ENCODE assay signal across 8 cellular contexts in genomic region chr1:33346921-33347649, GRCh38. TPM values are rescaled to one million over a fixed set of nuclear protein-coding genes. Genes with fewer than 3 reads are reported as not detected.
A peak's percentile ranks its signal among the peaks of the same experiment; 100 is the strongest.
DNase-seq lines count a peak whose midpoint lies in the region; ATAC-seq and TF ChIP-seq lines count a peak whose summit lies in the region.

No MANE protein-coding gene starts in this region.

- no peak for TF ChIP-seq CTCF in LNCaP clone FGC (IDR thresholded peaks at IDR 0.05; ENCODE audit: control insufficient read depth, extremely low read depth, insufficient read depth)
- TF ChIP-seq CTCF in smooth muscle cell (IDR thresholded peaks at IDR 0.05; ENCODE audit: borderline replicate concordance, insufficient read depth, poor library complexity, severe bottlenecking): no peak

- no peak overlapping the region for H2AFZ ChIP-seq in smooth muscle cell (ENCODE audit: low read depth)

- H3K27ac ChIP-seq in CD4-positive, CD25-positive, alpha-beta regulatory T cell (ENCODE audit: insufficient read depth, low read length, poor library complexity, severe bottlenecking): no peak overlapping the region
- H3K27ac ChIP-seq in iPS-20b (ENCODE audit: low read length): no peak overlapping the region
- peak overlapping the region; percentile 97 for H3K27ac ChIP-seq in smooth muscle cell (ENCODE audit: low read depth)

- peak overlapping the region; percentile 84 to 99 (median 96) for H3K4me3 Mint-ChIP-seq in CD4-positive, CD25-positive, alpha-beta regulatory T cell

- H3K36me3 Mint-ChIP-seq in CD4-positive, CD25-positive, alpha-beta regulatory T cell: peaks cover 16% of the 10 kb centered on the region

- H3K4me1 ChIP-seq in CD4-positive, CD25-positive, alpha-beta regulatory T cell (ENCODE audit: control insufficient read depth, insufficient read depth, low read length, poor library complexity, severe bottlenecking): peaks cover 39% of the 10 kb centered on the region
- H3K4me1 ChIP-seq in iPS-20b (ENCODE audit: insufficient read depth, low read length): peaks cover 39% of the 10 kb centered on the region
- peaks cover 72% of the 10 kb centered on the region for H3K4me1 ChIP-seq in smooth muscle cell (ENCODE audit: low read depth)

- H3K9ac ChIP-seq in iPS-20b (ENCODE audit: low read depth, low read length) (peak overlapping the region; percentile 16; the same call in 1 of the 2 replicates), smooth muscle cell (ENCODE audit: low read depth) (peak overlapping the region; percentile 92)

- peaks cover 4% of the 10 kb centered on the region for H3K27me3 Mint-ChIP-seq in CD4-positive, CD25-positive, alpha-beta regulatory T cell

- H3K4me1 Mint-ChIP-seq in CD4-positive, CD25-positive, alpha-beta regulatory T cell: peaks cover 31 to 67% (median 55%) of the 10 kb centered on the region in 4 donors

- peak overlapping the region; percentile 40 to 52 (median 47) for H3K27ac Mint-ChIP-seq in CD4-positive, CD25-positive, alpha-beta regulatory T cell

- peaks cover 33% of the 10 kb centered on the region for H3F3A ChIP-seq in smooth muscle cell (ENCODE audit: low read depth)

- peak overlapping the region; percentile 91 for H3K4me2 ChIP-seq in smooth muscle cell

- H4K20me1 ChIP-seq in smooth muscle cell (ENCODE audit: low read depth): peaks cover 58% of the 10 kb centered on the region

- peak in 1 of 3 donors; percentile 36 for DNase-seq in CD4-positive, CD25-positive, alpha-beta regulatory T cell
- DNase-seq in LNCaP clone FGC (ENCODE audit: low read depth): no peak
- peak; percentile 69 for DNase-seq in amniotic stem cell (lab: John Stamatoyannopoulos, UW)
- DNase-seq in smooth muscle cell (lab: John Stamatoyannopoulos, UW; ENCODE audit: unreplicated experiment): no peak

- WGBS in smooth muscle cell (ENCODE audit: low lambda C conversion rate): 46% methylated on average over 2 of the region's 2 CpGs

- no peak for ATAC-seq in CD4-positive, CD25-positive, alpha-beta regulatory T cell (ENCODE audit: low read depth in 2 of 2)
- ATAC-seq in HG02981 (IDR thresholded peaks at IDR 0.05; ENCODE audit: unreplicated experiment) (no peak), HG03196 (IDR thresholded peaks at IDR 0.05; ENCODE audit: unreplicated experiment) (no peak), GM18858 (IDR thresholded peaks at IDR 0.05; ENCODE audit: unreplicated experiment) (no peak)

- no peaks in the 10 kb centered on the region for H3K9me3 ChIP-seq in CD4-positive, CD25-positive, alpha-beta regulatory T cell (ENCODE audit: control insufficient read depth in 2 of 2, low read length in 2 of 2)
- no peaks in the 10 kb centered on the region for H3K9me3 ChIP-seq in iPS-20b (ENCODE audit: insufficient read depth, low read depth, low read length)
- no peaks in the 10 kb centered on the region for H3K9me3 ChIP-seq in smooth muscle cell (replicated peaks; ENCODE audit: low read depth)

- peaks cover 72% of the 10 kb centered on the region for H3K79me2 ChIP-seq in smooth muscle cell (ENCODE audit: low read depth)

- H3K9me3 Mint-ChIP-seq in CD4-positive, CD25-positive, alpha-beta regulatory T cell: no peaks in the 10 kb centered on the region

- no peaks in the 10 kb centered on the region for H3K27me3 ChIP-seq in CD4-positive, CD25-positive, alpha-beta regulatory T cell (ENCODE audit: control insufficient read depth, insufficient read depth, low read length)
- H3K27me3 ChIP-seq in iPS-20b (ENCODE audit: insufficient read depth, low read length) (peaks cover 83% of the 10 kb centered on the region), smooth muscle cell (ENCODE audit: low read depth) (no peaks in the 10 kb centered on the region)

- peak overlapping the region; percentile 16 for H3K4me3 ChIP-seq in CD4-positive, CD25-positive, alpha-beta regulatory T cell (ENCODE audit: low read depth, low read length)
- H3K4me3 ChIP-seq in LNCaP clone FGC (ENCODE audit: low read depth, low read length) (peak overlapping the region; percentile 66; the same call in 1 of the 2 replicates), iPS-20b (ENCODE audit: low read length) (peak overlapping the region; percentile 80; the same call in 1 of the 2 replicates), smooth muscle cell (peak overlapping the region; percentile 87)

- peaks cover 6% of the 10 kb centered on the region for H3K36me3 ChIP-seq in CD4-positive, CD25-positive, alpha-beta regulatory T cell (ENCODE audit: control insufficient read depth, insufficient read depth, low read length)
- no peaks in the 10 kb centered on the region for H3K36me3 ChIP-seq in iPS-20b (ENCODE audit: insufficient read depth, low read depth, low read length)
- no peaks in the 10 kb centered on the region for H3K36me3 ChIP-seq in smooth muscle cell (ENCODE audit: low read depth)

RNA-seq across cellular contexts. Expression of gene A3GALT2, which starts 26.2 kb away (rescaled TPM):
- not detected for total RNA-seq in CD4-positive, CD25-positive, alpha-beta regulatory T cell
- polyA plus RNA-seq in CD4-positive, CD25-positive, alpha-beta regulatory T cell: not detected
- total RNA-seq in smooth muscle cell: not detected in 2 replicates
- polyA plus RNA-seq in smooth muscle cell: not detected in 2 replicates

Comparison
In these comparisons a context has a peak if more than half of its experiments do, and no peak if none do; other contexts are left out.
1. H3K4me3 ChIP-seq: peak in every context shown above with its lines; median percentile 87 in smooth muscle cell; 80 in iPS-20b; 66 in LNCaP clone FGC; 16 in CD4-positive, CD25-positive, alpha-beta regulatory T cell.